8 cellular contexts compared by ENCODE assay signal in genomic region chr1:229624521-229624905, GRCh38. TPM values are rescaled to one million over a fixed set of nuclear protein-coding genes. Genes with fewer than 3 reads are reported as not detected.
DNase-seq lines count a peak whose midpoint lies in the region; ATAC-seq and TF ChIP-seq lines count a peak whose summit lies in the region.

No MANE protein-coding gene starts in this region.

- H3F3A ChIP-seq in SU-DHL-6 (ENCODE audit: insufficient read depth): no peaks in the 10 kb centered on the region; the same call in 1 of the 2 replicates

- H3K4me2 ChIP-seq in SU-DHL-6 (ENCODE audit: low read depth, low read length, poor library complexity, severe bottlenecking): peak overlapping the region; percentile 75

- no peak overlapping the region for H2AFZ ChIP-seq in SU-DHL-6 (ENCODE audit: low read depth, low read length, severe bottlenecking)

- intact Hi-C loops in posterior cingulate gyrus (cut with DNase I): no loop called here
- intact Hi-C loops in head of caudate nucleus (cut with DNase I): no loop called here

- no peak for ATAC-seq in GM19395 (IDR thresholded peaks at IDR 0.05; ENCODE audit: unreplicated experiment)

- no peaks in the 10 kb centered on the region for H3K9me2 ChIP-seq in SU-DHL-6 (replicated peaks; ENCODE audit: insufficient read depth, low read length)

- peaks cover 21% of the 10 kb centered on the region; the same call in 1 of the 2 replicates for H3K36me3 ChIP-seq in SU-DHL-6 (ENCODE audit: low read length)

- peaks cover 93% of the 10 kb centered on the region for H3K79me2 ChIP-seq in SU-DHL-6 (ENCODE audit: insufficient read depth, low read length)

- DNase-seq in GM12864 (ENCODE audit: low read depth) (no peak), fibroblast of villous mesenchyme (ENCODE audit: low read depth) (no peak), skeletal muscle cell (ENCODE audit: low read depth) (no peak), posterior cingulate gyrus (no peak), head of caudate nucleus (no peak)
- DNase-seq in stimulated activated naive CD4-positive, alpha-beta T cell (lab: John Stamatoyannopoulos, UW): no peak

- H4K20me1 ChIP-seq in SU-DHL-6 (ENCODE audit: low read depth, low read length): peaks cover 17% of the 10 kb centered on the region

- H3K9me3 ChIP-seq in SU-DHL-6 (ENCODE audit: insufficient read depth, low read length): no peaks in the 10 kb centered on the region

- H3K27me3 ChIP-seq in SU-DHL-6 (ENCODE audit: low read length): no peaks in the 10 kb centered on the region

- TF ChIP-seq CTCF in GM12864 (IDR thresholded peaks at IDR 0.05; ENCODE audit: low read depth, low read length, missing control alignments) (no peak), SU-DHL-6 (IDR thresholded peaks at IDR 0.05; ENCODE audit: insufficient read depth, low read length, poor library complexity, severe bottlenecking) (no peak), fibroblast of villous mesenchyme (IDR thresholded peaks at IDR 0.05; ENCODE audit: insufficient read depth, low read depth, low read length) (no peak)

- H3K27ac ChIP-seq in SU-DHL-6 (ENCODE audit: low read depth, low read length): no peak overlapping the region

- H3K9ac ChIP-seq in SU-DHL-6 (ENCODE audit: low read length): peak overlapping the region; percentile 95

- H3K4me3 ChIP-seq in GM12864 (ENCODE audit: low read depth, low read length) (peak overlapping the region; percentile 90), SU-DHL-6 (ENCODE audit: insufficient read depth, low read length, poor library complexity, severe bottlenecking) (peak overlapping the region; percentile 93), fibroblast of villous mesenchyme (ENCODE audit: low read depth, low read length) (peak overlapping the region; percentile 87), skeletal muscle cell (ENCODE audit: low read depth, low read length) (peak overlapping the region; percentile 90)

RNA-seq across cellular contexts. Expression of gene TAF5L, which starts 1.4 kb away (rescaled TPM):
- 20.9 and 24.2 TPM in 2 replicates for total RNA-seq in fibroblast of villous mesenchyme

RNA-seq across cellular contexts. Expression of gene URB2, which starts 1.5 kb away (rescaled TPM):
- total RNA-seq in fibroblast of villous mesenchyme: 10.3 and 14.7 TPM in 2 replicates
